ENCODE assay signal across 1 cellular context in the genomic region with DNA sequence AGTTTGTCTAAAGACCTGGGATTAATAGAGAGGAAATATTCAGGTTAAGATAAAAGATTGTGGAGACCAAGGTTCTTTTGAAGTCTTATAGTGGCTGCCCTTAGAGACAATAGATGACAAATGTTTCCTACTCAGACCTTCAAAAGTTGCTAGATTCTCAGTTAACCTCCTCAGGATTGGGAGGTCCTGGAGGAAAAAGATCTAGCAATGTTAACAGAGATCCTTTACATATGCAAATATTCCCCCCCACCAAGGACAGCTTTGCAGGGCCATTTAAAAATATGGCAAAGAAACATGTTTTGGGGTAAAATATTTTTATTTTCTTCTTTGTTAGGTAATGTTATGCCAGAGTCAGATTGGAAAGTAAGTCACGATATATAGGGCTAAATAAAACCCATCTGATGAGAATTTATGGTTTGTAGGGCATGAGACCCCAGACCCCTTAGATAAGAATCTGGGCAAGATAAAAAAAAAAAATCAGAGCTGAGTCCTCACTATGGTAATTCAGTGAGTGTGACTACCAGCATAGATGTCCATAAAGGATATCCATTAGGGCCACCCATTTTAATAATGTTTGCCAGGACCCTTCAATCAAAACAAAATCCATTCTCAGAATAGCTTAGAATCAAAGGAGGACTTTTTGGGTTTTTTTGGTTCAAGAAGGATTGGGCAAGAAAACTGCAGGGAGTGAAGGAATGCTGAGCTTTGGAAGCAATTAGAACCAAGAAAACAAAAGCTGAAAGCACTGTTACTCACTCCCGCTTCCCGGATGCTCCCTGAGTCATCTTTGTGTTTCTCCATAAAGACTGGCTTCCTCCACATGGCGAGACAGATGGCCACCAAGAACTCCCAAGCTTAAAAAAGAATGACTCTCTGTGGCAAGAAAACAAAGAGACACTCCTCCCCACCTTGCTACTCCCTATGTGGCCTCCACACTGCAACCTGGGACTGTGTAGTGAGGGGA.
A peak's percentile ranks its signal among the peaks of the same experiment; 100 is the strongest.
TF ChIP-seq lines count a peak whose summit lies in the region.

No MANE protein-coding gene starts in this region.

TF ChIP-seq in H1, 55 proteins besides CTCF, POLR2A, EP300 and RAD21:
- TF ChIP-seq TCF12 (IDR thresholded peaks at IDR 0.05; ENCODE audit: low read depth, low read length) (no peak), TAF1 (IDR thresholded peaks at IDR 0.05; ENCODE audit: low read depth, low read length) (no peak), RBBP5 (IDR thresholded peaks at IDR 0.05; ENCODE audit: borderline replicate concordance, low read depth, low read length) (no peak), CEBPB (IDR thresholded peaks at IDR 0.05; ENCODE audit: low read depth, low read length) (peak; percentile 53; the same call in 1 of the 2 replicates), TAF7 (optimal IDR thresholded peaks at IDR 0.05; ENCODE audit: borderline replicate concordance, low read depth, low read length) (no peak), BACH1 (IDR thresholded peaks at IDR 0.05; ENCODE audit: low read length) (0 out of 2 replicates have a peak, but pooled peaks have one; percentile 16), JUND (IDR thresholded peaks at IDR 0.05; ENCODE audit: low read length) (no peak), ZNF274 (IDR thresholded peaks at IDR 0.05; ENCODE audit: borderline replicate concordance, extremely low read depth, low read length) (no peak), SRF (IDR thresholded peaks at IDR 0.05; ENCODE audit: low read depth, low read length) (no peak), CREB1 (IDR thresholded peaks at IDR 0.05) (no peak), SP4 (IDR thresholded peaks at IDR 0.05; ENCODE audit: low read length) (no peak), HDAC2 (IDR thresholded peaks at IDR 0.05; ENCODE audit: borderline replicate concordance in 1 of 2, low read depth in 2 of 2, low read length in 2 of 2) (0 out of 4 replicates have a peak, but pooled peaks of 1 of the 2 experiments have one; percentile 50), ASH2L (IDR thresholded peaks at IDR 0.05; ENCODE audit: low read length) (no peak), CBX8 (IDR thresholded peaks at IDR 0.05; ENCODE audit: borderline replicate concordance, low read depth, low read length) (no peak), RXRA (IDR thresholded peaks at IDR 0.05; ENCODE audit: insufficient read depth, low read depth, low read length) (no peak)
- TF ChIP-seq, protein P1, sequence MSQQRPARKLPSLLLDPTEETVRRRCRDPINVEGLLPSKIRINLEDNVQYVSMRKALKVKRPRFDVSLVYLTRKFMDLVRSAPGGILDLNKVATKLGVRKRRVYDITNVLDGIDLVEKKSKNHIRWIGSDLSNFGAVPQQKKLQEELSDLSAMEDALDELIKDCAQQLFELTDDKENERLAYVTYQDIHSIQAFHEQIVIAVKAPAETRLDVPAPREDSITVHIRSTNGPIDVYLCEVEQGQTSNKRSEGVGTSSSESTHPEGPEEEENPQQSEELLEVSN (IDR thresholded peaks at IDR 0.05) = peak; percentile 5; the same call in 1 of the 2 replicates
- TF ChIP-seq, protein P2, sequence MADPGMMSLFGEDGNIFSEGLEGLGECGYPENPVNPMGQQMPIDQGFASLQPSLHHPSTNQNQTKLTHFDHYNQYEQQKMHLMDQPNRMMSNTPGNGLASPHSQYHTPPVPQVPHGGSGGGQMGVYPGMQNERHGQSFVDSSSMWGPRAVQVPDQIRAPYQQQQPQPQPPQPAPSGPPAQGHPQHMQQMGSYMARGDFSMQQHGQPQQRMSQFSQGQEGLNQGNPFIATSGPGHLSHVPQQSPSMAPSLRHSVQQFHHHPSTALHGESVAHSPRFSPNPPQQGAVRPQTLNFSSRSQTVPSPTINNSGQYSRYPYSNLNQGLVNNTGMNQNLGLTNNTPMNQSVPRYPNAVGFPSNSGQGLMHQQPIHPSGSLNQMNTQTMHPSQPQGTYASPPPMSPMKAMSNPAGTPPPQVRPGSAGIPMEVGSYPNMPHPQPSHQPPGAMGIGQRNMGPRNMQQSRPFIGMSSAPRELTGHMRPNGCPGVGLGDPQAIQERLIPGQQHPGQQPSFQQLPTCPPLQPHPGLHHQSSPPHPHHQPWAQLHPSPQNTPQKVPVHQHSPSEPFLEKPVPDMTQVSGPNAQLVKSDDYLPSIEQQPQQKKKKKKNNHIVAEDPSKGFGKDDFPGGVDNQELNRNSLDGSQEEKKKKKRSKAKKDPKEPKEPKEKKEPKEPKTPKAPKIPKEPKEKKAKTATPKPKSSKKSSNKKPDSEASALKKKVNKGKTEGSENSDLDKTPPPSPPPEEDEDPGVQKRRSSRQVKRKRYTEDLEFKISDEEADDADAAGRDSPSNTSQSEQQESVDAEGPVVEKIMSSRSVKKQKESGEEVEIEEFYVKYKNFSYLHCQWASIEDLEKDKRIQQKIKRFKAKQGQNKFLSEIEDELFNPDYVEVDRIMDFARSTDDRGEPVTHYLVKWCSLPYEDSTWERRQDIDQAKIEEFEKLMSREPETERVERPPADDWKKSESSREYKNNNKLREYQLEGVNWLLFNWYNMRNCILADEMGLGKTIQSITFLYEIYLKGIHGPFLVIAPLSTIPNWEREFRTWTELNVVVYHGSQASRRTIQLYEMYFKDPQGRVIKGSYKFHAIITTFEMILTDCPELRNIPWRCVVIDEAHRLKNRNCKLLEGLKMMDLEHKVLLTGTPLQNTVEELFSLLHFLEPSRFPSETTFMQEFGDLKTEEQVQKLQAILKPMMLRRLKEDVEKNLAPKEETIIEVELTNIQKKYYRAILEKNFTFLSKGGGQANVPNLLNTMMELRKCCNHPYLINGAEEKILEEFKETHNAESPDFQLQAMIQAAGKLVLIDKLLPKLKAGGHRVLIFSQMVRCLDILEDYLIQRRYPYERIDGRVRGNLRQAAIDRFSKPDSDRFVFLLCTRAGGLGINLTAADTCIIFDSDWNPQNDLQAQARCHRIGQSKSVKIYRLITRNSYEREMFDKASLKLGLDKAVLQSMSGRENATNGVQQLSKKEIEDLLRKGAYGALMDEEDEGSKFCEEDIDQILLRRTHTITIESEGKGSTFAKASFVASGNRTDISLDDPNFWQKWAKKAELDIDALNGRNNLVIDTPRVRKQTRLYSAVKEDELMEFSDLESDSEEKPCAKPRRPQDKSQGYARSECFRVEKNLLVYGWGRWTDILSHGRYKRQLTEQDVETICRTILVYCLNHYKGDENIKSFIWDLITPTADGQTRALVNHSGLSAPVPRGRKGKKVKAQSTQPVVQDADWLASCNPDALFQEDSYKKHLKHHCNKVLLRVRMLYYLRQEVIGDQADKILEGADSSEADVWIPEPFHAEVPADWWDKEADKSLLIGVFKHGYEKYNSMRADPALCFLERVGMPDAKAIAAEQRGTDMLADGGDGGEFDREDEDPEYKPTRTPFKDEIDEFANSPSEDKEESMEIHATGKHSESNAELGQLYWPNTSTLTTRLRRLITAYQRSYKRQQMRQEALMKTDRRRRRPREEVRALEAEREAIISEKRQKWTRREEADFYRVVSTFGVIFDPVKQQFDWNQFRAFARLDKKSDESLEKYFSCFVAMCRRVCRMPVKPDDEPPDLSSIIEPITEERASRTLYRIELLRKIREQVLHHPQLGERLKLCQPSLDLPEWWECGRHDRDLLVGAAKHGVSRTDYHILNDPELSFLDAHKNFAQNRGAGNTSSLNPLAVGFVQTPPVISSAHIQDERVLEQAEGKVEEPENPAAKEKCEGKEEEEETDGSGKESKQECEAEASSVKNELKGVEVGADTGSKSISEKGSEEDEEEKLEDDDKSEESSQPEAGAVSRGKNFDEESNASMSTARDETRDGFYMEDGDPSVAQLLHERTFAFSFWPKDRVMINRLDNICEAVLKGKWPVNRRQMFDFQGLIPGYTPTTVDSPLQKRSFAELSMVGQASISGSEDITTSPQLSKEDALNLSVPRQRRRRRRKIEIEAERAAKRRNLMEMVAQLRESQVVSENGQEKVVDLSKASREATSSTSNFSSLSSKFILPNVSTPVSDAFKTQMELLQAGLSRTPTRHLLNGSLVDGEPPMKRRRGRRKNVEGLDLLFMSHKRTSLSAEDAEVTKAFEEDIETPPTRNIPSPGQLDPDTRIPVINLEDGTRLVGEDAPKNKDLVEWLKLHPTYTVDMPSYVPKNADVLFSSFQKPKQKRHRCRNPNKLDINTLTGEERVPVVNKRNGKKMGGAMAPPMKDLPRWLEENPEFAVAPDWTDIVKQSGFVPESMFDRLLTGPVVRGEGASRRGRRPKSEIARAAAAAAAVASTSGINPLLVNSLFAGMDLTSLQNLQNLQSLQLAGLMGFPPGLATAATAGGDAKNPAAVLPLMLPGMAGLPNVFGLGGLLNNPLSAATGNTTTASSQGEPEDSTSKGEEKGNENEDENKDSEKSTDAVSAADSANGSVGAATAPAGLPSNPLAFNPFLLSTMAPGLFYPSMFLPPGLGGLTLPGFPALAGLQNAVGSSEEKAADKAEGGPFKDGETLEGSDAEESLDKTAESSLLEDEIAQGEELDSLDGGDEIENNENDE (IDR thresholded peaks at IDR 0.05; ENCODE audit: insufficient replicate concordance, low read length) = peak; percentile 50
